Comparison of ENCODE assay signal across 8 cellular contexts in the genomic region with DNA sequence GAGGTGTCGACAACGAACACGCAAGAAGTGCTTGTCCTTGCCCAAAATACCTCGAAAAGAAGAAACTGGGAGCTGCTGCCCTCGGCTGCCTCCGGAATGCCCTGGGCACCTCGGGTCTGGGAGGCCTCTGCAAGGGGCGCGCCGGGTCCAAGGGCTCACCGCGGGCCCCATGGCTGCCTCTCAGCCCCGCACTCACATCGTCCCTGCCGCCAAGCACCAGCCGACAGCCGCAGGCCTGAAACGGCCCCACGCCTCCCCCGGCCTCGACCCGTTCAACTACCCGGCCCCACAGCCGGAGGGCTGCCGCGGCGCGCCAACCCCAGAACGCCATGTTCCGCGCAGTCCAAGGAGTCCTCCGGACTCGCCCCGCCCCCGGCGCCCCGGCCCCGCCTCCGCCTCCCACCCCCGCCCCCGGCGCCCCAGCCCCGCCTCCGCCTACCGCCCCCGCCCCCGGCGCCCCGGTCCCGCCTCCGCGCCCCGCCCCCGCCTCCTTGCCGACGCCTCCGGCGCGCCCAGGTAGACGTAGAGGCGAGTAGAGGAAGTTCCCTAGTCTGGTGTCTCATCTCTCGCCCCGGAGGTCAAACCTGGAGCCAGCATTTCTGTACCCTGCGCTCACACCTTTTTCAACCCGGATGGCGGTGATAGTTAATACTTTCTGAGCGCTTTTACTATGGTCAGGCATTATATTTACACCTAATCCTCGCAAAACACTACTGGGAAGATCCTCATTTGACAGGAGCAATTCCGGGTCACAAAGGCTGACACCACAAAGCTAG. TPM values are rescaled to one million over a fixed set of nuclear protein-coding genes. Genes with fewer than 3 reads are reported as not detected.
DNase-seq lines count a peak whose midpoint lies in the region; ATAC-seq and TF ChIP-seq lines count a peak whose summit lies in the region.

A gene (minus strand): TSS at position 345 of the 776 bp plus-strand sequence. CDS start 14 bp downstream, at position 331.

- intact Hi-C loops in activated CD4-positive, alpha-beta memory T cell treated with anti-CD3 and anti-CD28 coated beads for 36 hours (cut with micrococcal nuclease) = loop anchor here (1.0 to 5.0 kb wide), 6 partner anchors 29 to 171 kb away; a partner anchor contains a TSS
- intact Hi-C loops in lower leg skin (cut with DNase I; ENCODE audit: low total_unique reads) = no loop called here

- peaks cover under 1 to 15% of the 10 kb centered on the region in 2 donors for H3K36me3 ChIP-seq in duodenal mucosa (ENCODE audit: control insufficient read depth in 1 of 2, insufficient read depth in 2 of 2, low read length in 2 of 2)

- no peaks in the 10 kb centered on the region for H3K9me3 ChIP-seq in duodenal mucosa (ENCODE audit: control insufficient read depth in 1 of 2, low read length in 2 of 2)

- DNase-seq in C1 segment of cervical spinal cord (lab: John Stamatoyannopoulos, UW) = peak; percentile 10 to 87 (median 79)
- peak; percentile 46 for DNase-seq in NCI-H748 treated with DMSO at 0.1 percent for 48 hours (lab: John Stamatoyannopoulos, UW)
- peak; percentile 88 for DNase-seq in activated CD4-positive, alpha-beta memory T cell treated with anti-CD3 and anti-CD28 coated beads for 36 hours
- peak; percentile 69 to 94 for DNase-seq in lower leg skin (ENCODE audit: low spot score in 2 of 2)
- peak; percentile 55 to 70 for DNase-seq in stimulated activated CD4-positive, alpha-beta T cell treated with anti-CD3 and anti-CD28 coated beads, Interleukin-4, amount 100 ng/mL, for 48 hours (ENCODE audit: low read depth in 2 of 2)

- peaks cover 40% of the 10 kb centered on the region for H3K4me1 Mint-ChIP-seq in activated CD4-positive, alpha-beta memory T cell treated with anti-CD3 and anti-CD28 coated beads for 36 hours (ENCODE audit: low read depth)

- 0 to 2% methylated on average over 19 to 31 of the region's 69 CpGs for WGBS in lower leg skin, 2 donors

- H3K4me3 ChIP-seq in duodenal mucosa (ENCODE audit: low read depth in 1 of 2, low read length in 2 of 2) (peak within 1 kb of the TSS; percentile 85 to 97), lower leg skin (ENCODE audit: low read depth, poor library complexity, severe bottlenecking) (peak within 1 kb of the TSS; percentile 92)

- TF ChIP-seq CTCF in lower leg skin (IDR thresholded peaks at IDR 0.05) = no peak

- peak; percentile 71 for ATAC-seq in GM19324 (IDR thresholded peaks at IDR 0.05; ENCODE audit: low FRiP score, unreplicated experiment)
- peak; percentile 51 for ATAC-seq in HG03457 (IDR thresholded peaks at IDR 0.05; ENCODE audit: unreplicated experiment)

- no peaks in the 10 kb centered on the region for H3K27me3 ChIP-seq in duodenal mucosa (ENCODE audit: control insufficient read depth in 1 of 2, insufficient read depth in 2 of 2, low read length in 2 of 2)

- CTCF ChIA-PET in activated CD4-positive, alpha-beta memory T cell treated with anti-CD3 and anti-CD28 coated beads for 36 hours (lab: Charles Lee) = interaction anchor here (0.6 to 4.1 kb wide), 7 partner anchors 14 to 119 kb away, joined by 3 to 30 read pairs (median 3); no protein-coding TSS in a partner anchor

- peaks cover 18% of the 10 kb centered on the region for H3K36me3 Mint-ChIP-seq in activated CD4-positive, alpha-beta memory T cell treated with anti-CD3 and anti-CD28 coated beads for 36 hours

- peak within 1 kb of the TSS; percentile 94 for H3K27ac Mint-ChIP-seq in activated CD4-positive, alpha-beta memory T cell treated with anti-CD3 and anti-CD28 coated beads for 36 hours

- no peaks in the 10 kb centered on the region for H3K27me3 Mint-ChIP-seq in activated CD4-positive, alpha-beta memory T cell treated with anti-CD3 and anti-CD28 coated beads for 36 hours

- H3K9ac ChIP-seq in duodenal mucosa (ENCODE audit: low read depth in 1 of 2, low read length in 2 of 2) = peak within 1 kb of the TSS; percentile 87 to 98

- no peaks in the 10 kb centered on the region for H3K9me3 Mint-ChIP-seq in activated CD4-positive, alpha-beta memory T cell treated with anti-CD3 and anti-CD28 coated beads for 36 hours

- no peak for TF ChIP-seq POLR2A in lower leg skin (IDR thresholded peaks at IDR 0.05)

- POLR2A ChIA-PET in activated CD4-positive, alpha-beta memory T cell treated with anti-CD3 and anti-CD28 coated beads for 36 hours (lab: Charles Lee) = interaction anchor here (0.6 to 3.0 kb wide), 6 partner anchors 24 to 300 kb away, joined by 3 to 32 read pairs (median 4); a partner anchor contains a TSS

- peak within 1 kb of the TSS; percentile 97 for H3K4me3 Mint-ChIP-seq in activated CD4-positive, alpha-beta memory T cell treated with anti-CD3 and anti-CD28 coated beads for 36 hours

- peaks cover 19 to 23% of the 10 kb centered on the region in 2 donors for H3K4me1 ChIP-seq in duodenal mucosa (ENCODE audit: control insufficient read depth in 1 of 2, insufficient read depth in 2 of 2, low read length in 2 of 2)

- peak within 1 kb of the TSS; percentile 99 for H3K27ac ChIP-seq in duodenal mucosa (ENCODE audit: low read depth, low read length)

RNA-seq across cellular contexts. Expression of the gene that starts here (rescaled TPM):
- 10 to 100 TPM; 16.1 to 17.6 TPM for total RNA-seq in activated CD4-positive, alpha-beta memory T cell treated with anti-CD3 and anti-CD28 coated beads for 36 hours
- 10 to 100 TPM; 12.6 to 18.4 (median 14.2) TPM for total RNA-seq in lower leg skin

Comparison
In these comparisons a context has a peak if more than half of its experiments do, and no peak if none do; other contexts are left out.
1. Peak in every context shown above with its lines: DNase-seq, ATAC-seq, H3K4me3 ChIP-seq and H3K27ac ChIP-seq.